Comparison of ENCODE assay signal across 8 cellular contexts in the genomic region with DNA sequence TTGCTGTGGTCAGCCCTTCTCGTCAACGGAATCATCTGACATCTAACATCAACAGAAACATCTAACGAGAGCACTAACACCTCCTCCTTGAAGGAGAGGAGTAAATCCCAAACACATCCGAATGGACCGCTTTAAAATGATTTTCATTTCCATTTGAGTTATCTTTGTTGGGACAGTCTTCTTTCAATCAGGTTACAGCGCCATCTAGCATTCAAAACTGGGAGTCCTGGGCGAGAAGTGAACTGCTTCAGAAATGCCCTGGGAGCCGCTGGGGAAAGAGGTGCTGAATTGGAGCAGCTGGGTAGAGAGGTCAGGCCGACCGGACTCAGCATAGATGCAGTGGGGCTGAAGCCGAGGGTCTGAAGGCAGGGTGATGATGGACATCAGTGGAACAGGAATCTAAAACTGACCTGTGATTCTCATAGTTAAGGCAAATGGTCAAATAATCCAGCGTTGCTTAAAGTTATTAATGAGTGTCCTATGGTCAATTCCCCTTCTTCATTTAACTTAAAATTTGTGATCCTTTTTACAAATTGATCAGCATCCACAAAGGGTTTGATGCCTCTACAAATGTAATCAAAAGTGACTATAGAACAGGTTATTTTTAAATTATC.
DNase-seq lines count a peak whose midpoint lies in the region; ATAC-seq and TF ChIP-seq lines count a peak whose summit lies in the region.
"Had no signal": no experiment of that assay in that cellular context is flagged by ENCODE, and none has a peak within 500 bp of the region (broad histone marks: within the 10 kb centered on the region; RNA-seq: fewer than 3 reads in every experiment).

No MANE protein-coding gene starts in this region.

- H3K27me3 ChIP-seq in GM23338 (ENCODE audit: insufficient read depth): no peaks in the 10 kb centered on the region
- no peaks in the 10 kb centered on the region for H3K27me3 ChIP-seq in neural cell (ENCODE audit: insufficient read depth, low read depth, low read length)
- H3K27me3 ChIP-seq: Peyer's patch had no signal

- no peak overlapping the region for H3K27ac Mint-ChIP-seq in GM23338

- H3K79me2 ChIP-seq in GM23338 (replicated peaks; ENCODE audit: insufficient read depth) (no peaks in the 10 kb centered on the region), neural cell (replicated peaks; ENCODE audit: insufficient read depth, low read length) (no peaks in the 10 kb centered on the region)

- peak; percentile 91 for DNase-seq in GM23338 (ENCODE audit: low spot score)
- DNase-seq in NCI-H1092 treated with DMSO at 0.1 percent for 48 hours (lab: John Stamatoyannopoulos, UW): peak; percentile 15
- DNase-seq in cardiac fibroblast (ENCODE audit: low read depth in 2 of 2): peak; percentile 7 to 13
- DNase-seq in GM10266 (ENCODE audit: extremely low spot score): no peak
- DNase-seq in CD1c-positive myeloid dendritic cell (ENCODE audit: extremely low spot score): no peak

- H3K4me3 ChIP-seq in GM23338: no peak overlapping the region; the same call in 1 of the 2 replicates
- no peak overlapping the region for H3K4me3 ChIP-seq in cardiac fibroblast (replicated peaks in 1 of 2; ENCODE audit: low read depth in 2 of 2, low read length in 2 of 2)
- H3K4me3 ChIP-seq in neural cell (ENCODE audit: low read length): no peak overlapping the region
- H3K4me3 ChIP-seq: Peyer's patch had no signal

- H3F3A ChIP-seq in GM23338 (replicated peaks; ENCODE audit: low read depth) (no peaks in the 10 kb centered on the region), neural cell (ENCODE audit: insufficient read depth, low read length, poor library complexity, severe bottlenecking) (no peaks in the 10 kb centered on the region)

- H4K20me1 ChIP-seq in GM23338 (replicated peaks; ENCODE audit: insufficient read depth): no peaks in the 10 kb centered on the region
- no peaks in the 10 kb centered on the region for H4K20me1 ChIP-seq in neural cell (ENCODE audit: insufficient read depth)

- H2AFZ ChIP-seq in GM23338 (no peak overlapping the region; the same call in 1 of the 2 replicates), neural cell (ENCODE audit: low read depth, low read length) (no peak overlapping the region)

- no peak overlapping the region for H3K27ac ChIP-seq in GM23338 (ENCODE audit: low read depth)
- no peak overlapping the region for H3K27ac ChIP-seq in neural cell (ENCODE audit: low read length)
- H3K27ac ChIP-seq: Peyer's patch had no signal

- H3K4me2 ChIP-seq in GM23338 (0 out of 2 replicates have a peak overlapping the region, but pooled peaks have one; percentile 2), neural cell (ENCODE audit: low read length) (no peak overlapping the region)

- no peak overlapping the region for H3K9ac ChIP-seq in neural cell (ENCODE audit: low read length)

- H3K27me3 Mint-ChIP-seq in GM23338 (ENCODE audit: insufficient read depth, low read depth, poor library complexity): peaks cover 13% of the 10 kb centered on the region

- peak; percentile 80 for ATAC-seq in GM23338
- ATAC-seq in GM21526 (IDR thresholded peaks at IDR 0.05; ENCODE audit: low FRiP score, unreplicated experiment): no peak

- H3K4me1 ChIP-seq in GM23338 (ENCODE audit: insufficient read depth): peaks cover 6% of the 10 kb centered on the region; the same call in 1 of the 2 replicates
- H3K4me1 ChIP-seq: Peyer's patch had no signal

- peaks cover 79% of the 10 kb centered on the region for H3K9me3 Mint-ChIP-seq in GM23338

- H3K36me3 Mint-ChIP-seq in GM23338 (ENCODE audit: low read depth): peaks cover 8% of the 10 kb centered on the region; the same call in 1 of the 3 replicates

- H3K9me2 ChIP-seq in GM23338 (ENCODE audit: insufficient read depth): no peaks in the 10 kb centered on the region
- H3K9me2 ChIP-seq in neural cell (ENCODE audit: insufficient read depth, low read length): no peaks in the 10 kb centered on the region

- no peaks in the 10 kb centered on the region for H3K9me3 ChIP-seq in neural cell (ENCODE audit: low read length)
- H3K9me3 ChIP-seq: Peyer's patch had no signal

- H3K36me3 ChIP-seq in GM23338 (ENCODE audit: insufficient read depth): no peaks in the 10 kb centered on the region
- no peaks in the 10 kb centered on the region for H3K36me3 ChIP-seq in neural cell (ENCODE audit: insufficient read depth, low read length)
- H3K36me3 ChIP-seq: Peyer's patch had no signal

- TF ChIP-seq RAD21 in neural cell (conservative IDR thresholded peaks at IDR 0.05): peak; percentile 84

- H3K4me3 Mint-ChIP-seq in GM23338: peak overlapping the region; percentile 61; the same call in 2 of the 3 replicates

- TF ChIP-seq CTCF in GM23338 (conservative IDR thresholded peaks at IDR 0.05; ENCODE audit: low read depth in 2 of 2): peak; percentile 65 to 89
- no peak for TF ChIP-seq CTCF in cardiac fibroblast (IDR thresholded peaks at IDR 0.05; ENCODE audit: low read depth, low read length)
- TF ChIP-seq CTCF in neural cell (IDR thresholded peaks at IDR 0.05; ENCODE audit: poor library complexity, severe bottlenecking): peak; percentile 78
- no peak for TF ChIP-seq CTCF in GM10266 (IDR thresholded peaks at IDR 0.05; ENCODE audit: control insufficient read depth, insufficient read depth, low read depth, missing control alignments)

- H3K4me1 Mint-ChIP-seq in GM23338: peaks cover 15% of the 10 kb centered on the region; the same call in 2 of the 3 replicates

- TF ChIP-seq EP300 in neural cell (conservative IDR thresholded peaks at IDR 0.05; ENCODE audit: poor library complexity, severe bottlenecking): no peak

TF ChIP-seq in GM23338, 12 proteins besides CTCF, POLR2A, EP300 and RAD21 (continues in another document):
- no peak for TF ChIP-seq NANOG (IDR thresholded peaks at IDR 0.05; ENCODE audit: borderline replicate concordance)
- no peak for TF ChIP-seq JUNB (IDR thresholded peaks at IDR 0.05; ENCODE audit: unreplicated experiment)

TF ChIP-seq in neural cell, 6 proteins besides CTCF, POLR2A, EP300 and RAD21:
- TF ChIP-seq SMC3 (conservative IDR thresholded peaks at IDR 0.05; ENCODE audit: poor library complexity) (peak; percentile 86), TAF1 (IDR thresholded peaks at IDR 0.05; ENCODE audit: low read depth) (no peak)

Comparison
In these comparisons a context has a peak if more than half of its experiments do, and no peak if none do; other contexts are left out.
1. DNase-seq: peak in GM23338 (single experiment), NCI-H1092 treated with DMSO at 0.1 percent for 48 hours (single experiment) and cardiac fibroblast (2 of 2); none in GM10266 (single experiment) and CD1c-positive myeloid dendritic cell (single experiment).
2. CTCF ChIP-seq: peak in GM23338 (2 of 2) and neural cell (single experiment); none in cardiac fibroblast (single experiment) and GM10266 (single experiment).